Comparison of ENCODE assay signal across 13 cellular contexts in genomic region chr2:128300151-128300550, GRCh38.
"Had no signal": no experiment of that assay in that cellular context is flagged by ENCODE, and none has a peak within 500 bp of the region (broad histone marks: within the 10 kb centered on the region; RNA-seq: fewer than 3 reads in every experiment).

No MANE protein-coding gene starts in this region.

- H3K9me3 ChIP-seq: left lung, ovary, stomach, upper lobe of right lung had no signal

- ATAC-seq: activated T-cell treated with anti-CD3 and anti-CD28 coated beads, Interleukin-2, amount 50 U/mL, for 72 hours; esophagus mucosa; left lung; upper lobe of right lung had no signal

- H3K27ac ChIP-seq: left lung, ovary, upper lobe of right lung had no signal

- H3K4me3 ChIP-seq: left lung, ovary, stomach, upper lobe of right lung had no signal

- H3K36me3 ChIP-seq: left lung, ovary, stomach, upper lobe of right lung had no signal

- DNase-seq: activated CD4-positive, alpha-beta T cell treated with anti-CD3 and anti-CD28 coated beads, Interleukin-2, amount 50 U/mL, for 4 hours; activated effector memory CD4-positive, alpha-beta T cell treated with anti-CD3 and anti-CD28 coated beads, Interleukin-2, amount 50 U/mL, for 16 hours; activated naive CD4-positive, alpha-beta T cell treated with anti-CD3 and anti-CD28 coated beads, Interleukin-2, amount 50 U/mL, for 16 hours; activated T-cell treated with anti-CD3 and anti-CD28 coated beads, Interleukin-2, amount 50 U/mL, for 72 hours; effector CD8-positive, alpha-beta T cell; mammary epithelial cell; stomach; SW 1271; T-helper 2 cell; upper lobe of right lung had no signal

- H3K27me3 ChIP-seq: left lung, ovary, stomach, upper lobe of right lung had no signal
